ENCODE assay signal across 8 cellular contexts in genomic region chr14:67240978-67241415, GRCh38. TPM values are rescaled to one million over a fixed set of nuclear protein-coding genes. Genes with fewer than 3 reads are reported as not detected.
DNase-seq lines count a peak whose midpoint lies in the region; ATAC-seq and TF ChIP-seq lines count a peak whose summit lies in the region.

No MANE protein-coding gene starts in this region.

- H3K27me3 ChIP-seq in Caco-2 (replicated peaks; ENCODE audit: control insufficient read depth, insufficient read depth, low read length): no peaks in the 10 kb centered on the region

- peak overlapping the region; percentile 62 for H3K4me3 ChIP-seq in Caco-2 (ENCODE audit: low read depth, low read length)

- peak; percentile 97 to 98 for DNase-seq in Caco-2
- peak; percentile 98 for DNase-seq in HT1080 (ENCODE audit: low read depth)
- peak; percentile 92 for DNase-seq in NOMO-1 treated with dmso at 0.1 percent for 144 hours (lab: John Stamatoyannopoulos, UW; ENCODE audit: unreplicated experiment)
- DNase-seq in activated CD8-positive, alpha-beta memory T cell treated with anti-CD3 and anti-CD28 coated beads, Interleukin-2, amount 50 U/mL, for 24 hours (ENCODE audit: extremely low read depth): peak; percentile 75
- DNase-seq in endothelial cell (ENCODE audit: low spot score): peak; percentile 98
- DNase-seq in mesothelial cell of epicardium (ENCODE audit: low spot score in 2 of 2, unreplicated experiment in 2 of 2): peak; percentile 96 to 97
- DNase-seq in stimulated activated CD8-positive, alpha-beta memory T cell treated with anti-CD3 and anti-CD28 coated beads, Interleukin-15, amount 100 ng/mL, for 4 hours (ENCODE audit: low read depth in 2 of 2): peak; percentile 85

- BruUV-seq in Caco-2 (replicated peaks; lab: Mats Ljungman, UMichigan): no TSS peak

- peak overlapping the region; percentile 79 for H3K4me3 Mint-ChIP-seq in Caco-2 (ENCODE audit: unreplicated experiment)
- H3K4me3 Mint-ChIP-seq in endothelial cell (ENCODE audit: unreplicated experiment): peak overlapping the region; percentile 83
- H3K4me3 Mint-ChIP-seq in mesothelial cell of epicardium: peak overlapping the region; percentile 89

- H3K9me3 ChIP-seq in Caco-2: no peaks in the 10 kb centered on the region

- peaks cover 14% of the 10 kb centered on the region for H3K36me3 Mint-ChIP-seq in Caco-2 (ENCODE audit: insufficient read depth, unreplicated experiment)
- H3K36me3 Mint-ChIP-seq in endothelial cell (ENCODE audit: low read depth, unreplicated experiment): peaks cover 3% of the 10 kb centered on the region
- H3K36me3 Mint-ChIP-seq in mesothelial cell of epicardium: no peaks in the 10 kb centered on the region

- peak overlapping the region; percentile 72 for H3K27ac Mint-ChIP-seq in Caco-2 (ENCODE audit: unreplicated experiment)
- H3K27ac Mint-ChIP-seq in endothelial cell (ENCODE audit: unreplicated experiment): peak overlapping the region; percentile 94
- H3K27ac Mint-ChIP-seq in mesothelial cell of epicardium: peak overlapping the region; percentile 99

- H3K9me3 Mint-ChIP-seq in Caco-2 (ENCODE audit: unreplicated experiment) (no peaks in the 10 kb centered on the region), endothelial cell (ENCODE audit: unreplicated experiment) (no peaks in the 10 kb centered on the region), mesothelial cell of epicardium (no peaks in the 10 kb centered on the region)

- H3K27me3 Mint-ChIP-seq in Caco-2 (ENCODE audit: insufficient read depth, unreplicated experiment): no peaks in the 10 kb centered on the region
- H3K27me3 Mint-ChIP-seq in endothelial cell (ENCODE audit: unreplicated experiment): peaks cover 13% of the 10 kb centered on the region
- no peaks in the 10 kb centered on the region for H3K27me3 Mint-ChIP-seq in mesothelial cell of epicardium (ENCODE audit: low read depth)

- H3K4me1 Mint-ChIP-seq in Caco-2 (ENCODE audit: low read depth, unreplicated experiment) (peaks cover 5% of the 10 kb centered on the region), endothelial cell (ENCODE audit: unreplicated experiment) (peaks cover 3% of the 10 kb centered on the region), mesothelial cell of epicardium (peaks cover 20% of the 10 kb centered on the region)

- ATAC-seq in GM21367 (IDR thresholded peaks at IDR 0.05; ENCODE audit: unreplicated experiment): peak; percentile 91

- H3K4me1 ChIP-seq in Caco-2: peaks cover 5% of the 10 kb centered on the region

- intact Hi-C loops in Caco-2 (cut with micrococcal nuclease; ENCODE audit: unreplicated experiment): loop anchor here (1.0 kb wide), 4 partner anchors 28 to 118 kb away; partner anchors contain the start of gene ATP6V1D

- CTCF ChIA-PET in Caco-2 (lab: Charles Lee): interaction anchor here (2.2 kb wide), 1 partner anchor 45 kb away, joined by 10 read pairs; no protein-coding TSS in a partner anchor

- TF ChIP-seq CTCF in Caco-2 (IDR thresholded peaks at IDR 0.05; ENCODE audit: insufficient read depth in 1 of 2, low read depth in 1 of 2, low read length in 1 of 2, severe bottlenecking in 1 of 2, unreplicated experiment in 1 of 2) (no peak), endothelial cell (IDR thresholded peaks at IDR 0.05; ENCODE audit: unreplicated experiment) (no peak), mesothelial cell of epicardium (IDR thresholded peaks at IDR 0.05; ENCODE audit: unreplicated experiment) (no peak)

- no peaks in the 10 kb centered on the region for H3K36me3 ChIP-seq in Caco-2 (ENCODE audit: control insufficient read depth, insufficient read depth, low read length)

- POLR2A ChIA-PET in Caco-2 (lab: Charles Lee): interaction anchor here (0.6 to 1.4 kb wide), 7 partner anchors 20 to 1552 kb away, joined by 3 to 6 read pairs (median 3); partner anchors contain the start of genes ATP6V1D and ZFP36L1

RNA-seq across cellular contexts. Expression of gene PALS1, which starts 0.2 kb away (rescaled TPM):
- total RNA-seq in Caco-2 (2022): 42.8 and 47.1 TPM in 2 replicates
- total RNA-seq in HT1080 (2014; rRNA removed; shearing (Covaris generic)): 24.4 and 26.2 TPM in 2 replicates
- 21.4 and 29.8 TPM in 2 replicates for polyA plus RNA-seq in HT1080 (2015; cell fraction: cytosol; rRNA removed)
- polyA plus RNA-seq in HT1080 (2015; cell fraction: nucleus; rRNA removed): 33.5 and 37.1 TPM in 2 replicates
- total RNA-seq in endothelial cell (ENCODE audit: unreplicated experiment): 19.9 TPM
- 36.5 to 43.0 TPM (median 39.7 TPM) in 3 replicates for total RNA-seq in mesothelial cell of epicardium

RNA-seq across cellular contexts. Expression of gene GARIN2, which starts 51.8 kb away (rescaled TPM):
- total RNA-seq in Caco-2 (2022) (not detected in 2 replicates), endothelial cell (ENCODE audit: unreplicated experiment) (not detected), mesothelial cell of epicardium (0.40 to 0.60 TPM (median 0.47 TPM) in 3 replicates)
- total RNA-seq in HT1080 (2014; rRNA removed; shearing (Covaris generic)): not detected in 2 replicates
- 0.23 TPM in 1 of 2 replicates, not detected in the other for polyA plus RNA-seq in HT1080 (2015; cell fraction: cytosol; rRNA removed)
- polyA plus RNA-seq in HT1080 (2015; cell fraction: nucleus; rRNA removed): 0.29 TPM in 1 of 2 replicates, not detected in the other

Comparison
In these comparisons a context has a peak if more than half of its experiments do, and no peak if none do; other contexts are left out.
1. Peak in every context shown above with its lines: DNase-seq, ATAC-seq and H3K4me3 ChIP-seq.